ENCODE assay signal across 21 cellular contexts in the genomic region with DNA sequence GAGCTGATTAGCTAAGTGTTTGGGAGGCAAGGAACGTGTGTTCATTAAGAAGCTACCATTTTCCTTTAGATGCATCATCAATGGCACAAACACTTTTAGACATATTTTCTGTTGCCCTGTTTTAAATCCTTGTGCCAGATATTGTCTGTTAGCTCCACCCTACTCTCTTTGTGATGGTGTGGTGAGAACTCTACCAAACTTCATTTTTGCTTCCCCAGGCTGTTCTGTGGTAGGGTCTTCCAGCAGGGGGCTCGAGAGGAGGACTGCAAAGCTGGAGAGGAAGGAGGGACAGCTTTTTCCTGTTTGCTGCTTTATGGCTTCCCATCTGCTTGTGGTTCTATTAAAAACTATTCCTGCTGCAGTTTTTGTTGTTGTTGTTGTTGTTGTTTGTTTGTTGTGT. TPM values are rescaled to one million over a fixed set of nuclear protein-coding genes. Genes with fewer than 3 reads are reported as not detected.
DNase-seq lines count a peak whose midpoint lies in the region; ATAC-seq and TF ChIP-seq lines count a peak whose summit lies in the region.
"Had no signal": no experiment of that assay in that cellular context is flagged by ENCODE, and none has a peak within 500 bp of the region (broad histone marks: within the 10 kb centered on the region; RNA-seq: fewer than 3 reads in every experiment).

No MANE protein-coding gene starts in this region.

- H3K4me3 Mint-ChIP-seq in stimulated activated effector memory CD8-positive, alpha-beta T cell treated with anti-CD3 and anti-CD28 coated beads, Interleukin-12 subunit alpha, Interleukin-12 subunit beta, amount 100 ng/mL, for 72 hours, result no peak overlapping the region

- peak; percentile 43 for DNase-seq in A673 (ENCODE audit: low spot score)
- DNase-seq in ELF-1 (ENCODE audit: low read depth, low spot score), result peak; percentile 10
- peak; percentile 26 for DNase-seq in OCI-M1 (lab: John Stamatoyannopoulos, UW)
- DNase-seq in fibroblast of the aortic adventitia (ENCODE audit: low read depth), result no peak
- no peak for DNase-seq in activated CD4-positive, CD25-positive, alpha-beta regulatory T cell treated with anti-CD3 and anti-CD28 coated beads, Interleukin-2, amount 50 U/mL, for 72 hours
- DNase-seq in stimulated activated effector memory CD8-positive, alpha-beta T cell treated with anti-CD3 and anti-CD28 coated beads, Interleukin-12 subunit alpha, Interleukin-12 subunit beta, amount 100 ng/mL, for 72 hours (ENCODE audit: low spot score in 2 of 2), result no peak
- no peak for DNase-seq in left cardiac atrium
- DNase-seq: activated naive CD4-positive, alpha-beta T cell treated with Interleukin-2 at 50 U/mL for 16 hours; DMS53; effector memory CD4-positive, alpha-beta T cell; foreskin melanocyte; GM23248; NCI-H1092 treated with DMSO at 0.1 percent for 48 hours; sigmoid colon; stimulated activated CD4-positive, alpha-beta T cell treated with anti-CD3 and anti-CD28 coated beads, Interleukin-2, amount 100 ng/mL, for 48 hours; stimulated activated CD8-positive, alpha-beta memory T cell treated with anti-CD3 and anti-CD28 coated beads, Interleukin-4, amount 100 ng/mL, for 48 hours; T-helper 1 cell; tibial artery had no signal

- no peaks in the 10 kb centered on the region for H3K36me3 ChIP-seq in A673 (ENCODE audit: insufficient read depth, low read length, poor library complexity, severe bottlenecking)
- H3K36me3 ChIP-seq: neutrophil, sigmoid colon, tibial artery had no signal

- H3K4me3 ChIP-seq in A673 (ENCODE audit: low read depth, low read length, poor library complexity, severe bottlenecking), result no peak overlapping the region
- no peak overlapping the region for H3K4me3 ChIP-seq in fibroblast of the aortic adventitia (ENCODE audit: low read depth, low read length)
- H3K4me3 ChIP-seq: GM23248, sigmoid colon, tibial artery had no signal

- H3K9me3 ChIP-seq in A673 (ENCODE audit: low read depth, low read length, poor library complexity, severe bottlenecking), result no peaks in the 10 kb centered on the region
- H3K9me3 ChIP-seq: neutrophil, sigmoid colon, tibial artery had no signal

- no peak overlapping the region for H3K27ac ChIP-seq in A673 (ENCODE audit: low read depth, low read length, poor library complexity, severe bottlenecking)
- H3K27ac ChIP-seq: GM23248, neutrophil, sigmoid colon, tibial artery had no signal

- CTCF ChIA-PET in A673 (lab: Charles Lee), result interaction anchor here (1.3 to 2.5 kb wide), 3 partner anchors 268 to 326 kb away, joined by 5 to 23 read pairs (median 7); no protein-coding TSS in a partner anchor

- peaks cover 16% of the 10 kb centered on the region for H3K4me1 ChIP-seq in A673 (ENCODE audit: insufficient read depth, low read length, poor library complexity, severe bottlenecking)

- TF ChIP-seq CTCF in A673 (conservative IDR thresholded peaks at IDR 0.05; ENCODE audit: low read depth, low read length), result peak; percentile 54
- TF ChIP-seq CTCF in fibroblast of the aortic adventitia (IDR thresholded peaks at IDR 0.05; ENCODE audit: insufficient read depth, low read length), result peak; percentile 31

- H3K27ac Mint-ChIP-seq in stimulated activated effector memory CD8-positive, alpha-beta T cell treated with anti-CD3 and anti-CD28 coated beads, Interleukin-12 subunit alpha, Interleukin-12 subunit beta, amount 100 ng/mL, for 72 hours, result no peak overlapping the region

- POLR2A ChIA-PET in A673 (lab: Charles Lee; ENCODE audit: low non-redundant PET), result no interaction called here

- no TSS peak for BruUV-seq in A673 (replicated peaks; lab: Mats Ljungman, UMichigan)

- no peaks in the 10 kb centered on the region for H3K36me3 Mint-ChIP-seq in stimulated activated effector memory CD8-positive, alpha-beta T cell treated with anti-CD3 and anti-CD28 coated beads, Interleukin-12 subunit alpha, Interleukin-12 subunit beta, amount 100 ng/mL, for 72 hours

- H3K27me3 ChIP-seq in A673 (replicated peaks; ENCODE audit: insufficient read depth, low read depth, low read length, poor library complexity), result no peaks in the 10 kb centered on the region
- H3K27me3 ChIP-seq: neutrophil, sigmoid colon, tibial artery had no signal

- intact Hi-C loops in A673 (cut with micrococcal nuclease; ENCODE audit: unreplicated experiment), result loop anchor here (5.0 kb wide), 1 partner anchor 581 kb away; no protein-coding TSS in a partner anchor
- intact Hi-C loops in left cardiac atrium (cut with DNase I), result loop anchor here in 1 of 2 donors (5.0 kb wide), 2 partner anchors 66 to 321 kb away; no protein-coding TSS in a partner anchor

- H3K4me1 Mint-ChIP-seq in stimulated activated effector memory CD8-positive, alpha-beta T cell treated with anti-CD3 and anti-CD28 coated beads, Interleukin-12 subunit alpha, Interleukin-12 subunit beta, amount 100 ng/mL, for 72 hours, result no peaks in the 10 kb centered on the region

- H3K9me3 Mint-ChIP-seq in stimulated activated effector memory CD8-positive, alpha-beta T cell treated with anti-CD3 and anti-CD28 coated beads, Interleukin-12 subunit alpha, Interleukin-12 subunit beta, amount 100 ng/mL, for 72 hours, result no peaks in the 10 kb centered on the region

- no peak for ATAC-seq in HG02981 (IDR thresholded peaks at IDR 0.05; ENCODE audit: unreplicated experiment)
- no peak for ATAC-seq in stimulated activated effector memory CD8-positive, alpha-beta T cell treated with anti-CD3 and anti-CD28 coated beads, Interleukin-12 subunit alpha, Interleukin-12 subunit beta, amount 100 ng/mL, for 72 hours
- ATAC-seq in left cardiac atrium, result no peak
- ATAC-seq: activated CD4-positive, CD25-positive, alpha-beta regulatory T cell treated with anti-CD3 and anti-CD28 coated beads, Interleukin-2, amount 50 U/mL, for 24 hours had no signal

RNA-seq across cellular contexts. Expression of a gene that starts 23.8 kb away (rescaled TPM):
- 222 and 247 TPM in 2 replicates for total RNA-seq in A673 (2021)
- total RNA-seq in fibroblast of the aortic adventitia (ENCODE audit: low replicate concordance), result 93.9 and 101 TPM in 2 replicates
- 100 to 1,000 TPM in 1 of 2 donors, 10 to 100 TPM in 1; 96.4 to 128 TPM for total RNA-seq in left cardiac atrium

RNA-seq across cellular contexts. Expression of a gene that starts 52.8 kb away (rescaled TPM):
- total RNA-seq in A673 (2021) (43.7 and 53.0 TPM in 2 replicates), fibroblast of the aortic adventitia (ENCODE audit: low replicate concordance) (59.6 and 72.2 TPM in 2 replicates), left cardiac atrium (10 to 100 TPM; 15.7 to 21.0 TPM)

Comparison
In these comparisons a context has a peak if more than half of its experiments do, and no peak if none do; other contexts are left out.
1. DNase-seq: peak in A673 (single experiment), ELF-1 (single experiment) and OCI-M1 (single experiment); none in fibroblast of the aortic adventitia (single experiment), activated CD4-positive, CD25-positive, alpha-beta regulatory T cell treated with anti-CD3 and anti-CD28 coated beads, Interleukin-2, amount 50 U/mL, for 72 hours (single experiment), stimulated activated effector memory CD8-positive, alpha-beta T cell treated with anti-CD3 and anti-CD28 coated beads, Interleukin-12 subunit alpha, Interleukin-12 subunit beta, amount 100 ng/mL, for 72 hours (0 of 2) and left cardiac atrium (single experiment).